24 cellular contexts compared by ENCODE assay signal in genomic region chr1:227949954-227950734, GRCh38. TPM values are rescaled to one million over a fixed set of nuclear protein-coding genes. Genes with fewer than 3 reads are reported as not detected.
DNase-seq lines count a peak whose midpoint lies in the region; ATAC-seq lines count a peak whose summit lies in the region.
"Had no signal": no experiment of that assay in that cellular context is flagged by ENCODE, and none has a peak within 500 bp of the region (broad histone marks: within the 10 kb centered on the region; RNA-seq: fewer than 3 reads in every experiment).

No MANE protein-coding gene starts in this region.

- DNase-seq in activated effector memory CD4-positive, alpha-beta T cell treated with anti-CD3 and anti-CD28 coated beads, Interleukin-2, amount 50 U/mL, for 16 hours: peak; percentile 51
- DNase-seq in activated effector memory CD4-positive, alpha-beta T cell treated with Interleukin-2 at 50 U/mL for 16 hours: no peak
- peak; percentile 1 for DNase-seq in SK-N-DZ (ENCODE audit: low spot score)
- peak; percentile 84 for DNase-seq in mesenteric fat pad (ENCODE audit: low spot score)
- peak; percentile 14 for DNase-seq in stimulated activated CD8-positive, alpha-beta memory T cell treated with anti-CD3 and anti-CD28 coated beads, Interleukin-4, amount 100 ng/mL, for 48 hours
- DNase-seq in EL: no peak
- DNase-seq in OCI-M2 (lab: John Stamatoyannopoulos, UW; ENCODE audit: unreplicated experiment): no peak
- DNase-seq: activated CD4-positive, alpha-beta T cell treated with anti-CD3 and anti-CD28 coated beads, Interleukin-2, amount 50 U/mL, for 48 hours; activated CD4-positive, CD25-positive, alpha-beta regulatory T cell; activated naive CD4-positive, alpha-beta T cell treated with anti-CD3 and anti-CD28 coated beads, Interleukin-2, amount 10 ng/mL, durations not matched to agents 7 days and 5 days; activated T-cell treated with anti-CD3 and anti-CD28 coated beads for 4 hours; AML-193; DMS 273 treated with DMSO at 0.1 percent for 48 hours; NCI-H1105; NCI-H2029 treated with DMSO at 0.1 percent for 48 hours; NCI-H446; NCI-H82; SHP77; SW 1271 had no signal

- no peak for ATAC-seq in GM18520 (IDR thresholded peaks at IDR 0.05; ENCODE audit: unreplicated experiment)

RNA-seq across cellular contexts. Expression of gene WNT9A, which starts 2.4 kb away (rescaled TPM):
- 0.38 and 0.44 TPM in 2 replicates for polyA plus RNA-seq in SK-N-DZ (2014; cell fraction: cytosol; rRNA removed)
- 0.46 and 1.2 TPM in 2 replicates for polyA plus RNA-seq in SK-N-DZ (2014; cell fraction: nucleus; rRNA removed)
- total RNA-seq in mesenteric fat pad: 1.3 TPM
- polyA plus RNA-seq: IgD-negative memory B cell had no signal

RNA-seq across cellular contexts. Expression of gene WNT3A, which starts 56.7 kb away (rescaled TPM):
- not detected in 2 replicates for polyA plus RNA-seq in SK-N-DZ (2014; cell fraction: cytosol; rRNA removed)
- polyA plus RNA-seq in SK-N-DZ (2014; cell fraction: nucleus; rRNA removed): not detected in 2 replicates
- not detected for total RNA-seq in mesenteric fat pad
- total RNA-seq: CD4-positive, alpha-beta memory T cell; fibroblast of lung; urinary bladder had no signal
- polyA plus RNA-seq: CD4-positive, alpha-beta memory T cell; fibroblast of lung; IgD-negative memory B cell; urinary bladder had no signal

Comparison
In these comparisons a context has a peak if more than half of its experiments do, and no peak if none do; other contexts are left out.
1. DNase-seq: peak in activated effector memory CD4-positive, alpha-beta T cell treated with anti-CD3 and anti-CD28 coated beads, Interleukin-2, amount 50 U/mL, for 16 hours (single experiment), SK-N-DZ (single experiment), mesenteric fat pad (single experiment) and stimulated activated CD8-positive, alpha-beta memory T cell treated with anti-CD3 and anti-CD28 coated beads, Interleukin-4, amount 100 ng/mL, for 48 hours (single experiment); none in activated effector memory CD4-positive, alpha-beta T cell treated with Interleukin-2 at 50 U/mL for 16 hours (single experiment), EL (single experiment) and OCI-M2 (single experiment).